ENCODE assay signal across 24 cellular contexts in the genomic region with DNA sequence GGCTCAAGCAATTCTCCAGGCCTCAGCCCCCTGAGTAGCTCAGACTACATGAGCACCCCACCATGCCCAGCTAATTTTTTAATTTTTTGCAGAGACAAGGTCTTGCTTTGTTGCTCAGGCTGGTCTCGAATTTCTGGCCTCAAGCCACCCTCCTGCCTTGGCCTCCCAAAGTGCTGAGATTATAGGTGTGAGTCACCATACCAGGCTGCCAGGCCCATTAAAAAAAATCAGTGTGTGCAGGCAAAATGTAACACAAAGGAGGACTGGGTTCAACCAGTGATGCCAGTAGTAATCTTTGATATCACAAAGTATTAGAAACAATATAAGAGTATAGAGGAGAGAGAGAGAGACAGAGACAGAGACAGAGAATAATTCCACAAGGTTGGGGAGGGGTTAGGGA.
"Had no signal": no experiment of that assay in that cellular context is flagged by ENCODE, and none has a peak within 500 bp of the region (broad histone marks: within the 10 kb centered on the region; RNA-seq: fewer than 3 reads in every experiment).

No MANE protein-coding gene starts in this region.

- H3K27ac ChIP-seq: left ventricle myocardium inferior, pancreas, prostate gland, skin epidermis, suprapubic skin, tibial artery, upper lobe of right lung, uterus had no signal

- DNase-seq: islet precursor cell; left ventricle myocardium inferior; midbrain; mucosa of descending colon; naive thymus-derived CD4-positive, alpha-beta T cell; pancreas; posterior cingulate gyrus; retina; right cardiac atrium; stimulated activated CD4-positive, alpha-beta T cell treated with anti-CD3 and anti-CD28 coated beads, Interleukin-12 subunit alpha, Interleukin-12 subunit beta, amount 100 ng/mL, for 4 hours; stimulated activated CD4-positive, alpha-beta T cell treated with anti-CD3 and anti-CD28 coated beads, Interleukin-15, amount 100 ng/mL, for 24 hours; stimulated activated CD4-positive, alpha-beta T cell treated with anti-CD3 and anti-CD28 coated beads, Interleukin-2, amount 100 ng/mL, for 24 hours; stimulated activated CD4-positive, alpha-beta T cell treated with anti-CD3 and anti-CD28 coated beads, Interleukin-4, amount 100 ng/mL, for 1 hour; stimulated activated naive B cell treated with anti-CD40 and anti-IgM and Interleukin-4, amounts not matched to agents 10 μg/mL and 1 μg/mL and 100 μg/mL, for 72 hours; tibial artery; trophoblast cell; upper lobe of right lung; uterus had no signal

- H3K4me3 ChIP-seq: left ventricle myocardium inferior, lung, mucosa of descending colon, pancreas, prostate gland, skin epidermis, suprapubic skin, thoracic aorta, tibial artery, upper lobe of right lung, uterus had no signal

- FAIRE-seq: pancreas had no signal

- ATAC-seq: mucosa of descending colon; naive thymus-derived CD4-positive, alpha-beta T cell; pancreas; right cardiac atrium; sciatic nerve; stimulated activated naive B cell treated with anti-CD40 and anti-IgM and Interleukin-4, amounts not matched to agents 10 μg/mL and 1 μg/mL and 100 μg/mL, for 72 hours; upper lobe of right lung had no signal

- H3K36me3 ChIP-seq: left ventricle myocardium inferior, pancreas, prostate gland, suprapubic skin, thoracic aorta, tibial artery, upper lobe of right lung, uterus had no signal

- H3K9me3 ChIP-seq: left ventricle myocardium inferior, mucosa of descending colon, pancreas, prostate gland, suprapubic skin, thoracic aorta, tibial artery, upper lobe of right lung, uterus had no signal

- H3K27me3 ChIP-seq: pancreas, suprapubic skin, tibial artery, upper lobe of right lung, uterus had no signal

- H3K4me1 ChIP-seq: left ventricle myocardium inferior, pancreas, prostate gland, suprapubic skin, tibial artery, upper lobe of right lung, uterus had no signal
